ENCODE assay signal across 12 cellular contexts in the genomic region with DNA sequence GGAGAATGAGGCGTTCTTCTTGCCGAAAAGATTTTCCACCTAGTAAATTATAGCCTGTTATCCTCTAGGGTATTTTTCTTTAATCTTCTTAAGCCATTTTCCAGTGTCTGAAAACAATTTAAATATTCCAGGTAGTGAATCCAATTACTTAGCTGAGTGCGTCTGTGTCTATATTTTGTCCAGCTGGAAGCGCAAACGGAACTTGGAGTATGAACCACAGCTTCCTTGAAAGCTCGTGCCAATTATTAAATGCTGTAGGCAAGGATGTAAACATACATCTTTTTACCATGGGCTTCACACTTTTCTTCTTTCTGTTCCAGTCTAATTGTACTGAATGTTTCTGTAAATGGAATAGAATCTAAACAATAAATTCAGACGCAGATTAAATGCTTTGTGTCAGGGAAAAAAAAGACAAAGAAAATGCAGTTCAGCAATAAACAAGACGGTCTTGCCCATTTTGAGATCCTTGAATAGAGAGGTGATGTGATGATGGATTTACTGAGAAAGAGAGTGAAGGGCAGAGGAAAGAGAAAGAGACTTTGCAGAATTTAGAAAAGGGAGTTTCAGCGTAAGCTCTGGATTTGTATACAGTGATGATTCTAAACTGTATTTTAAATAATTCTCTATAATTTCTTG. TPM values are rescaled to one million over a fixed set of nuclear protein-coding genes. Genes with fewer than 3 reads are reported as not detected.
DNase-seq lines count a peak whose midpoint lies in the region; TF ChIP-seq lines count a peak whose summit lies in the region.
"Had no signal": no experiment of that assay in that cellular context is flagged by ENCODE, and none has a peak within 500 bp of the region (broad histone marks: within the 10 kb centered on the region; RNA-seq: fewer than 3 reads in every experiment).

No MANE protein-coding gene starts in this region.

- peak overlapping the region in 7 of 10 experiments; percentile 82 to 97 (median 88); a peak in 13 of 20 replicates for H3K4me3 ChIP-seq in BLaER1 treated with 17β-estradiol and CSF1 and Interleukin-3, amounts not matched to agents 10 nM and 100 nM
- peak overlapping the region; percentile 78 to 92 (median 86) for H3K4me3 ChIP-seq in esophagus muscularis mucosa
- peak overlapping the region; percentile 55 for H3K4me3 ChIP-seq in ovary
- H3K4me3 ChIP-seq in neuronal stem cell (ENCODE audit: low read length in 2 of 2) = no peak overlapping the region
- no peak overlapping the region for H3K4me3 ChIP-seq in testis

- no peak overlapping the region for H3K18ac ChIP-seq in neuronal stem cell (ENCODE audit: low read length)

- no peaks in the 10 kb centered on the region for H3K9me3 Mint-ChIP-seq in HFFc6

- H3K27ac Mint-ChIP-seq in HFFc6 = no peak overlapping the region

- no peaks in the 10 kb centered on the region for H3K36me3 Mint-ChIP-seq in HFFc6 (ENCODE audit: low read depth)

- TF ChIP-seq EP300 in esophagus muscularis mucosa (IDR thresholded peaks at IDR 0.05) (no peak), ovary (IDR thresholded peaks at IDR 0.05) (no peak)

- no peaks in the 10 kb centered on the region for H3K79me1 ChIP-seq in neuronal stem cell (ENCODE audit: low read depth, low read length)

- no peaks in the 10 kb centered on the region for H3K36me3 ChIP-seq in BLaER1 treated with 17β-estradiol and CSF1 and Interleukin-3, amounts not matched to agents 10 nM and 100 nM
- H3K36me3 ChIP-seq in esophagus muscularis mucosa (no peaks in the 10 kb centered on the region), ovary (no peaks in the 10 kb centered on the region), neuronal stem cell (replicated peaks in 1 of 2; ENCODE audit: control insufficient read depth in 2 of 2, insufficient read depth in 2 of 2, low read length in 2 of 2) (no peaks in the 10 kb centered on the region), testis (ENCODE audit: low read depth, missing control alignments) (no peaks in the 10 kb centered on the region)

- DNase-seq in HFFc6 = no peak
- no peak for DNase-seq in esophagus muscularis mucosa (ENCODE audit: extremely low spot score)
- DNase-seq in ovary = no peak
- DNase-seq in cerebellar nuclear complex (lab: John Stamatoyannopoulos, UW) = no peak
- DNase-seq in SKM-1 (lab: John Stamatoyannopoulos, UW; ENCODE audit: unreplicated experiment) = no peak
- DNase-seq in neuronal stem cell (ENCODE audit: low spot score) = no peak
- no peak for DNase-seq in testis
- DNase-seq: activated CD8-positive, alpha-beta memory T cell treated with anti-CD3 and anti-CD28 coated beads, Interleukin-2, amount 50 U/mL, for 4 hours; EL; NCI-H510A treated with DMSO at 0.1 percent for 48 hours; stimulated activated CD4-positive, alpha-beta T cell treated with anti-CD3 and anti-CD28 coated beads, Interleukin-4, amount 100 ng/mL, for 1 hour had no signal

- H3K14ac ChIP-seq in neuronal stem cell (ENCODE audit: low read length) = no peak overlapping the region

- H3K27ac ChIP-seq in BLaER1 treated with 17β-estradiol and CSF1 and Interleukin-3, amounts not matched to agents 10 nM and 100 nM = no peak overlapping the region
- H3K27ac ChIP-seq in esophagus muscularis mucosa (replicated peaks in 1 of 4) (peak overlapping the region; percentile 91 to 96 (median 92)), ovary (no peak overlapping the region), neuronal stem cell (replicated peaks; ENCODE audit: low read length) (no peak overlapping the region), testis (no peak overlapping the region)

- intact Hi-C loops in esophagus muscularis mucosa (cut with DNase I) (loop anchor here (2.0 to 5.0 kb wide), 2 partner anchors 173 to 587 kb away; no protein-coding TSS in a partner anchor), ovary (cut with DNase I) (loop anchor here in 3 of 4 donors (2.0 to 10.0 kb wide), 3 partner anchors 251 to 587 kb away; no protein-coding TSS in a partner anchor), testis (cut with DNase I; ENCODE audit: low total_unique reads) (loop anchor here (5.0 kb wide), 1 partner anchor 588 kb away; no protein-coding TSS in a partner anchor)

- no peak overlapping the region for H2BK12ac ChIP-seq in neuronal stem cell (ENCODE audit: low read length)

- no peak overlapping the region for H2BK120ac ChIP-seq in neuronal stem cell (ENCODE audit: low read depth, low read length)

- H3K9me3 ChIP-seq in BLaER1 treated with 17β-estradiol and CSF1 and Interleukin-3, amounts not matched to agents 10 nM and 100 nM (replicated peaks in 1 of 11) = no peaks in the 10 kb centered on the region
- H3K9me3 ChIP-seq in esophagus muscularis mucosa (no peaks in the 10 kb centered on the region), ovary (no peaks in the 10 kb centered on the region), neuronal stem cell (replicated peaks in 1 of 2; ENCODE audit: control insufficient read depth in 2 of 2, insufficient read depth in 1 of 2, low read depth in 1 of 2, low read length in 2 of 2) (peaks cover 0 to 5% of the 10 kb centered on the region in 2 donors), testis (no peaks in the 10 kb centered on the region)

- H4K91ac ChIP-seq in neuronal stem cell (ENCODE audit: low read depth, low read length, poor library complexity) = no peak overlapping the region

- H3K4me1 ChIP-seq in BLaER1 treated with 17β-estradiol and CSF1 and Interleukin-3, amounts not matched to agents 10 nM and 100 nM = peaks cover 9 to 26% (median 18%) of the 10 kb centered on the region in 10 experiments
- H3K4me1 ChIP-seq in esophagus muscularis mucosa (peaks cover 11 to 76% (median 63%) of the 10 kb centered on the region in 4 donors), ovary (ENCODE audit: insufficient read depth) (peaks cover 5% of the 10 kb centered on the region), neuronal stem cell (ENCODE audit: control insufficient read depth in 2 of 2, insufficient read depth in 1 of 2, low read depth in 1 of 2, low read length in 2 of 2) (peaks cover 0 to 3% of the 10 kb centered on the region in 2 donors), testis (no peaks in the 10 kb centered on the region)

- H4K20me1 ChIP-seq in BLaER1 treated with 17β-estradiol and CSF1 and Interleukin-3, amounts not matched to agents 10 nM and 100 nM = peaks cover 0 to 7% (median 0%) of the 10 kb centered on the region in 11 experiments; a peak in 3 of 22 replicates

- H2BK5ac ChIP-seq in neuronal stem cell (ENCODE audit: low read length) = no peak overlapping the region

- peak overlapping the region; percentile 93 to 99 (median 98); a peak in 21 of 22 replicates for H3K4me2 ChIP-seq in BLaER1 treated with 17β-estradiol and CSF1 and Interleukin-3, amounts not matched to agents 10 nM and 100 nM
- no peak overlapping the region for H3K4me2 ChIP-seq in neuronal stem cell (ENCODE audit: insufficient read depth, low read length, poor library complexity, severe bottlenecking)

- peaks cover 3% of the 10 kb centered on the region for H3K27me3 Mint-ChIP-seq in HFFc6 (ENCODE audit: insufficient read depth)

- no peak for TF ChIP-seq POLR2A in esophagus muscularis mucosa (IDR thresholded peaks at IDR 0.05; ENCODE audit: low read depth)
- no peak for TF ChIP-seq POLR2A in ovary (IDR thresholded peaks at IDR 0.05)
- TF ChIP-seq POLR2A in testis (IDR thresholded peaks at IDR 0.05) = no peak

- H4K8ac ChIP-seq in neuronal stem cell (ENCODE audit: low read depth, low read length) = no peak overlapping the region

- no peak overlapping the region for H2AK5ac ChIP-seq in neuronal stem cell (ENCODE audit: low read depth, low read length)

- no peak overlapping the region for H3K4ac ChIP-seq in neuronal stem cell (ENCODE audit: low read length)

- H3K4me1 Mint-ChIP-seq in HFFc6 (ENCODE audit: low read depth) = peaks cover 51% of the 10 kb centered on the region

- no peak overlapping the region for H3K23ac ChIP-seq in neuronal stem cell (ENCODE audit: low read depth, low read length, poor library complexity)

- H3K27me3 ChIP-seq in BLaER1 treated with 17β-estradiol and CSF1 and Interleukin-3, amounts not matched to agents 10 nM and 100 nM = peaks cover 7 to 25% (median 14%) of the 10 kb centered on the region in 11 experiments; a peak in 19 of 22 replicates
- H3K27me3 ChIP-seq in esophagus muscularis mucosa (no peaks in the 10 kb centered on the region), ovary (no peaks in the 10 kb centered on the region), neuronal stem cell (ENCODE audit: control insufficient read depth in 3 of 3, insufficient read depth in 3 of 3, low read depth in 1 of 3, low read length in 3 of 3) (peaks cover 0 to 7% (median 0%) of the 10 kb centered on the region in 3 experiments), testis (no peaks in the 10 kb centered on the region)

- H3K9ac ChIP-seq in BLaER1 treated with 17β-estradiol and CSF1 and Interleukin-3, amounts not matched to agents 10 nM and 100 nM = peak overlapping the region in 5 of 11 experiments; percentile 85 to 91 (median 86); a peak in 9 of 22 replicates
- no peak overlapping the region for H3K9ac ChIP-seq in neuronal stem cell (ENCODE audit: low read depth, low read length, poor library complexity)

- no peak for TF ChIP-seq CTCF in HFFc6 (IDR thresholded peaks at IDR 0.05)
- peak in 1 of 3 experiments; percentile 7 for TF ChIP-seq CTCF in esophagus muscularis mucosa (IDR thresholded peaks at IDR 0.05)
- TF ChIP-seq CTCF in ovary (IDR thresholded peaks at IDR 0.05) = no peak
- TF ChIP-seq CTCF in testis (IDR thresholded peaks at IDR 0.05) = no peak

- WGBS in esophagus muscularis mucosa = 36% methylated on average over 9 of the region's 9 CpGs
- 70 to 88% (median 81%) methylated on average over 9 of the region's 9 CpGs for WGBS in ovary, 3 donors
- no CpG with 5 or more reads among the region's 9 CpGs for WGBS in neuronal stem cell (ENCODE audit: extremely low coverage in 2 of 2, insufficient read length in 2 of 2, insufficient replicate concordance in 1 of 2), 2 donors
- 59 to 70% methylated on average over 9 of the region's 9 CpGs for WGBS in testis, 2 donors

- peak overlapping the region; percentile 93 for H3K4me3 Mint-ChIP-seq in HFFc6

- H2AFZ ChIP-seq in neuronal stem cell (ENCODE audit: low read length) = no peak overlapping the region

- no peak overlapping the region for H2BK15ac ChIP-seq in neuronal stem cell (ENCODE audit: low read length)

RNA-seq across cellular contexts. Expression of a gene that starts 1.9 kb away (rescaled TPM):
- 10 to 100 TPM; 17.2 to 25.7 (median 23.1) TPM for total RNA-seq in HFFc6 (2021; fragmentation: NEBNext Ultra II Directional; extraction: Animal tissue kit (Norgen Biotek cat#: 25700))
- total RNA-seq in esophagus muscularis mucosa = 100 to 1,000 TPM in 1 of 4 donors, 10 to 100 TPM in 3; 72.9 to 115 (median 76.3) TPM
- 10 to 100 TPM in 4 of 7 donors, 1 to 10 TPM in 3; 3.6 to 29.5 (median 10.0) TPM for total RNA-seq in ovary
- 1 to 10 TPM; 2.9 to 8.3 TPM for polyA plus RNA-seq in ovary
- polyA plus RNA-seq in neuronal stem cell (2013, experiment 1 of 2) = 10.6 TPM
- 10.7 TPM for polyA plus RNA-seq in neuronal stem cell (2013, experiment 2 of 2)
- total RNA-seq in testis = 1 to 10 TPM; 8.2 to 9.8 TPM
- polyA plus RNA-seq in testis (ENCODE audit: insufficient read depth, low read depth, low replicate concordance) = 3.1 TPM

Comparison
In these comparisons a context has a peak if more than half of its experiments do, and no peak if none do; other contexts are left out.
1. H3K27ac ChIP-seq: peak in esophagus muscularis mucosa (4 of 4); none in BLaER1 treated with 17β-estradiol and CSF1 and Interleukin-3, amounts not matched to agents 10 nM and 100 nM (0 of 11), ovary (0 of 2), neuronal stem cell (single experiment) and testis (0 of 2).
2. H3K4me3 ChIP-seq: peak in BLaER1 treated with 17β-estradiol and CSF1 and Interleukin-3, amounts not matched to agents 10 nM and 100 nM (7 of 10), esophagus muscularis mucosa (4 of 4) and ovary (single experiment); none in neuronal stem cell (0 of 2) and testis (0 of 2).